ENCODE assay signal across 20 cellular contexts in genomic region chr14:89032086-89032649, GRCh38.
"Had no signal": no experiment of that assay in that cellular context is flagged by ENCODE, and none has a peak within 500 bp of the region (broad histone marks: within the 10 kb centered on the region; RNA-seq: fewer than 3 reads in every experiment).

No MANE protein-coding gene starts in this region.

- H3K27ac Mint-ChIP-seq: activated CD4-positive, alpha-beta T cell treated with anti-CD3 and anti-CD28 coated beads for 36 hours; activated CD8-positive, alpha-beta T cell treated with anti-CD3 and anti-CD28 coated beads for 36 hours; nephron had no signal

- ATAC-seq: activated CD4-positive, alpha-beta T cell treated with anti-CD3 and anti-CD28 coated beads for 36 hours; activated CD8-positive, alpha-beta T cell treated with anti-CD3 and anti-CD28 coated beads for 36 hours had no signal

- H3K4me3 ChIP-seq: coronary artery, transverse colon, vagina had no signal

- H3K36me3 ChIP-seq: brain microvascular endothelial cell, transverse colon, vagina, WERI-Rb-1 had no signal

- H3K9me3 ChIP-seq: transverse colon, vagina had no signal

- H3K4me3 Mint-ChIP-seq: activated CD4-positive, alpha-beta T cell treated with anti-CD3 and anti-CD28 coated beads for 36 hours; activated CD8-positive, alpha-beta T cell treated with anti-CD3 and anti-CD28 coated beads for 36 hours; central memory CD8-positive, alpha-beta T cell; nephron had no signal

- H3K27me3 ChIP-seq: brain microvascular endothelial cell, vagina had no signal

- H3K4me1 Mint-ChIP-seq: central memory CD8-positive, alpha-beta T cell; nephron had no signal

- DNase-seq: activated CD4-positive, alpha-beta T cell treated with anti-CD3 and anti-CD28 coated beads for 36 hours; activated CD8-positive, alpha-beta T cell treated with anti-CD3 and anti-CD28 coated beads for 36 hours; activated gamma-delta T cell treated with Interleukin-2 at 50 U/mL for 16 hours; activated T-cell treated with anti-CD3 and anti-CD28 coated beads, Interleukin-2, amount 50 U/mL, for 48 hours; anterior cingulate cortex; brain microvascular endothelial cell; effector CD4-positive, alpha-beta T cell; foreskin fibroblast; nucleus accumbens; small intestine; stimulated activated CD4-positive, alpha-beta T cell treated with anti-CD3 and anti-CD28 coated beads, Interleukin-4, amount 100 ng/mL, for 24 hours; stimulated activated naive CD4-positive, alpha-beta T cell treated with Interleukin-2 at 50 U/mL for 16 hours; substantia nigra; T1000; transverse colon; WERI-Rb-1 had no signal

- H3K27ac ChIP-seq: brain microvascular endothelial cell, coronary artery, transverse colon, vagina, WERI-Rb-1 had no signal

- H3K9me3 Mint-ChIP-seq: activated CD8-positive, alpha-beta T cell treated with anti-CD3 and anti-CD28 coated beads for 36 hours; central memory CD8-positive, alpha-beta T cell; nephron had no signal
